In the genomic region with DNA sequence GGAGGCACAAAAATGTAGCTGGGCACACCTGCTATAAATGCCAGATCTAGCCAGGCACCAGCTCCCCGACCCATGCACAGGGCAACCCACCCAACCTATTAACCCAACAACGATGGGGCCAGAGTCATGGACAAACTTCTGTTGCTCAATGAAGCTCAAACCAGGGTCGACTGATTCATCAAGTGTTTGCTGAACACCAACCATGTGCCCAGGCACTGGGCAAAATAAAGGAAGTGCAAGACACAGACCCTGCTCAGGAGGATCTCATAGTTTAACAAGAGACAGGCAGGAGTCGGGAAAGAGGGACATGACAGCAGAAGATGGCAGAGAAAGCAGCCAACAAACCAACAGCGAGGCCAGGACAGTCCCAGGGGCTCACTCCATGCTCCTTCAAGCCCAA, we compare ENCODE assay signal across 1 cellular context.
TF ChIP-seq lines count a peak whose summit lies in the region.

No MANE protein-coding gene starts in this region.

TF ChIP-seq in H1, 55 proteins besides CTCF, POLR2A, EP300 and RAD21:
- TF ChIP-seq GABPA (IDR thresholded peaks at IDR 0.05; ENCODE audit: borderline replicate concordance, insufficient read depth, low read length) (no peak), CREB1 (IDR thresholded peaks at IDR 0.05) (no peak), TCF12 (IDR thresholded peaks at IDR 0.05; ENCODE audit: low read depth, low read length) (no peak), CTBP2 (IDR thresholded peaks at IDR 0.05; ENCODE audit: borderline replicate concordance, insufficient read depth, insufficient read length, low read length) (no peak), SRF (IDR thresholded peaks at IDR 0.05; ENCODE audit: low read depth, low read length) (no peak), SP1 (IDR thresholded peaks at IDR 0.05; ENCODE audit: low read depth, low read length) (no peak), NANOG (IDR thresholded peaks at IDR 0.05; ENCODE audit: insufficient read depth, low read depth, low read length, poor library complexity, severe bottlenecking) (no peak), BACH1 (IDR thresholded peaks at IDR 0.05; ENCODE audit: low read length) (no peak), RFX5 (IDR thresholded peaks at IDR 0.05; ENCODE audit: borderline replicate concordance, low read depth, low read length) (no peak), SP4 (IDR thresholded peaks at IDR 0.05; ENCODE audit: low read length) (no peak), CBX8 (IDR thresholded peaks at IDR 0.05; ENCODE audit: borderline replicate concordance, low read depth, low read length) (no peak)
- TF ChIP-seq, protein P1, sequence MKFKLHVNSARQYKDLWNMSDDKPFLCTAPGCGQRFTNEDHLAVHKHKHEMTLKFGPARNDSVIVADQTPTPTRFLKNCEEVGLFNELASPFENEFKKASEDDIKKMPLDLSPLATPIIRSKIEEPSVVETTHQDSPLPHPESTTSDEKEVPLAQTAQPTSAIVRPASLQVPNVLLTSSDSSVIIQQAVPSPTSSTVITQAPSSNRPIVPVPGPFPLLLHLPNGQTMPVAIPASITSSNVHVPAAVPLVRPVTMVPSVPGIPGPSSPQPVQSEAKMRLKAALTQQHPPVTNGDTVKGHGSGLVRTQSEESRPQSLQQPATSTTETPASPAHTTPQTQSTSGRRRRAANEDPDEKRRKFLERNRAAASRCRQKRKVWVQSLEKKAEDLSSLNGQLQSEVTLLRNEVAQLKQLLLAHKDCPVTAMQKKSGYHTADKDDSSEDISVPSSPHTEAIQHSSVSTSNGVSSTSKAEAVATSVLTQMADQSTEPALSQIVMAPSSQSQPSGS (IDR thresholded peaks at IDR 0.05; ENCODE audit: low read length): no peak
